Comparison of ENCODE assay signal across 20 cellular contexts in the genomic region with DNA sequence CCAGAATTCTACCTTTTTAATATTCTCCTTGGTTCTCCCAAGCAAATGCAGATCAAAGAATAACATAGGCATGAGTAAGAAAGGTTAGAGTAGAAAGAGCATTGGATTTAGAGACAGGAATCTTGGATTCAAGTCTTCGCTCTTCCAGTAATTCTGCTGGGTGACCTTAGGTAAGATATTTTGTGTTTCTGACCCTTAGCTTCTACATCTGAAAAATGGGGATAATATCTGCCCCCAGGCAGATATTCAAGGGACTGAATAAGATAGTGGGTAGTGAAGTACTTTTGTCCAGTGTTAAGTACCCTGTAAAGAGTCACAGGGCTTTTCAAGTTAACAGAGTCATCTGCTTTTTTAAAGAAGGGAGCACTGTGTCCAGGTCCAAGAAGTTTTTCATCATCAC.
"Had no signal": no experiment of that assay in that cellular context is flagged by ENCODE, and none has a peak within 500 bp of the region (broad histone marks: within the 10 kb centered on the region; RNA-seq: fewer than 3 reads in every experiment).

No MANE protein-coding gene starts in this region.

- H3K27ac Mint-ChIP-seq: mesothelial cell of epicardium had no signal

- H3K27me3 Mint-ChIP-seq: naive B cell; naive thymus-derived CD8-positive, alpha-beta T cell had no signal

- H3K4me3 Mint-ChIP-seq: mesothelial cell of epicardium; naive B cell; naive thymus-derived CD8-positive, alpha-beta T cell had no signal

- H3K9me3 ChIP-seq: esophagus muscularis mucosa, gastroesophageal sphincter, heart right ventricle, left lung, lower lobe of right lung, mucosa of descending colon had no signal

- H3K4me1 ChIP-seq: esophagus muscularis mucosa, foreskin keratinocyte, left lung, lower lobe of right lung had no signal

- H3K4me1 Mint-ChIP-seq: mesothelial cell of epicardium, naive B cell had no signal

- H3K27me3 ChIP-seq: dorsolateral prefrontal cortex, esophagus muscularis mucosa, foreskin keratinocyte, gastroesophageal sphincter, heart right ventricle, left lung had no signal

- H3K4me3 ChIP-seq: coronary artery, dorsolateral prefrontal cortex, esophagus muscularis mucosa, gastroesophageal sphincter, heart right ventricle, left lung, lower lobe of right lung, mucosa of descending colon had no signal

- ATAC-seq: foreskin keratinocyte; gastroesophageal sphincter; heart right ventricle; left cardiac atrium; left lung; left ventricle myocardium superior; lower lobe of right lung; mucosa of descending colon; naive thymus-derived CD8-positive, alpha-beta T cell had no signal

- H3K9me3 Mint-ChIP-seq: mesothelial cell of epicardium; naive B cell; naive thymus-derived CD8-positive, alpha-beta T cell had no signal

- DNase-seq: dermis blood vessel endothelial cell; dorsolateral prefrontal cortex; effector CD4-positive, alpha-beta T cell; effector memory CD4-positive, alpha-beta T cell; foreskin keratinocyte; head of caudate nucleus; heart right ventricle; hippocampal formation; left cardiac atrium; left lung; left ventricle myocardium superior; lower lobe of right lung; mesenchymal stem cell; mucosa of descending colon; naive B cell; naive thymus-derived CD8-positive, alpha-beta T cell had no signal

- H3K27ac ChIP-seq: coronary artery, esophagus muscularis mucosa, foreskin keratinocyte, gastroesophageal sphincter, heart right ventricle, left lung, lower lobe of right lung had no signal
